8 cellular contexts compared by ENCODE assay signal in the genomic region with DNA sequence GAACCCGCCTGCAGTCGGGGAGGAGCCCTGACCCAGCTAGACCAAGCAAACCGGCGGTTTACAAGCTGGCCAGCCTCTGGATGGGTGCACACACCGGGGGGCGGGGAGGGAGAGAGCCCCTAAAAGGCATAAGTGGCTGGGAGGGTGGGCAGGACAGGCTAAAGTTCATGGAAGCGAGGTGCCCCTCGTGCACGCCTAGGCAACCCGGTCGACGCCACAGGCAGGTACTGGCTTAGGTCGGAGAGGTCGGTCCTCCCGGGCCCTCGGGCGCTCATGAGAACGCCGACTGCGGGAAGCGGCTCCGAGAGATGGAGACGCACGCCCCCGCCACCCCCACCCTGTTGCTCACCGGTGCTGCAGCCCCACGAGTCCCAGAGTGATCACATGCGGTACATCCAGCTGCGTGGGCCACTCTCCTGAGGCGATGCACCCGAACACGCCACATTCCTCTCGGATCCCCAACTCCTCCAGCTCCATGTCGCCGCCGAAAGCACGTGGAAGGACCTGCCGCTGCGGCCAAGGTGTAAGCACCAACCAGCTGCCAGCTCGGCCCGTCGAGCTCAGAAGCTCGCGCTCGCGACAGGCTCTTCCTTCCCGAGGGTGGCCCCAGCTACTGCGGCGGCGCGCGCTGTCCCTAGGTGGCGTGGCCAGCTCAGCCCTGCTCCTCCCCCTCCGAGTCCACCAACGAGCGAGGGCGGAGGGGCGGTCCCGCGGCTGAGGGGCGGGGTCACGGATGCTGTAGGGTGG. TPM values are rescaled to one million over a fixed set of nuclear protein-coding genes. Genes with fewer than 3 reads are reported as not detected.
DNase-seq lines count a peak whose midpoint lies in the region; ATAC-seq and TF ChIP-seq lines count a peak whose summit lies in the region.

Gene PPAT (minus strand): TSS at position 615 of the 747 bp plus-strand sequence. CDS start 138 bp downstream, at position 477.

- no peaks in the 10 kb centered on the region for H3K9me3 Mint-ChIP-seq in dendritic cell treated with granulocyte-macrophage colony-stimulating factor and Interleukin-4, amounts not matched to agents 40 ng/mL and 50 ng/mL, for 4 days

- peaks cover 0 to 3% (median 0%) of the 10 kb centered on the region in 4 donors for H3K36me3 ChIP-seq in liver (ENCODE audit: control insufficient read depth in 4 of 4, insufficient read depth in 3 of 4, low read depth in 1 of 4, low read length in 3 of 4)

- H3K27ac ChIP-seq in liver (ENCODE audit: low read depth in 1 of 2, low read length in 2 of 2): peak within 1 kb of the TSS; percentile 96 to 98

- peak within 1 kb of the TSS; percentile 89 for H3K27ac Mint-ChIP-seq in dendritic cell treated with granulocyte-macrophage colony-stimulating factor and Interleukin-4, amounts not matched to agents 40 ng/mL and 50 ng/mL, for 4 days

- H3K9ac ChIP-seq in liver (ENCODE audit: low read depth in 1 of 2, low read length in 2 of 2): peak within 1 kb of the TSS; percentile 74 to 75

- no peaks in the 10 kb centered on the region for H3K9me3 ChIP-seq in liver (ENCODE audit: control insufficient read depth in 4 of 4, low read length in 3 of 4)

- H3K27me3 Mint-ChIP-seq in dendritic cell treated with granulocyte-macrophage colony-stimulating factor and Interleukin-4, amounts not matched to agents 40 ng/mL and 50 ng/mL, for 4 days: no peaks in the 10 kb centered on the region

- peak; percentile 31 for TF ChIP-seq CTCF in liver (IDR thresholded peaks at IDR 0.05; ENCODE audit: low read depth, low read length, missing input control)

- H3K4me3 Mint-ChIP-seq in dendritic cell treated with granulocyte-macrophage colony-stimulating factor and Interleukin-4, amounts not matched to agents 40 ng/mL and 50 ng/mL, for 4 days: peak within 1 kb of the TSS; percentile 78

- peak within 1 kb of the TSS; percentile 91 to 95 (median 92) for H3K4me3 ChIP-seq in liver (ENCODE audit: low read depth in 1 of 3, low read length in 3 of 3)

- no peaks in the 10 kb centered on the region for H3K27me3 ChIP-seq in liver (ENCODE audit: control insufficient read depth in 4 of 4, insufficient read depth in 4 of 4, low read length in 3 of 4)

- peaks cover 33% of the 10 kb centered on the region for H3K4me1 Mint-ChIP-seq in dendritic cell treated with granulocyte-macrophage colony-stimulating factor and Interleukin-4, amounts not matched to agents 40 ng/mL and 50 ng/mL, for 4 days (ENCODE audit: low read depth)

- peaks cover 24% of the 10 kb centered on the region for H3K36me3 Mint-ChIP-seq in dendritic cell treated with granulocyte-macrophage colony-stimulating factor and Interleukin-4, amounts not matched to agents 40 ng/mL and 50 ng/mL, for 4 days (ENCODE audit: low read depth)

- WGBS in liver: under 1% methylated on average over 62 of the region's 62 CpGs

- intact Hi-C loops in dendritic cell treated with granulocyte-macrophage colony-stimulating factor and Interleukin-4, amounts not matched to agents 40 ng/mL and 50 ng/mL, for 4 days (cut with micrococcal nuclease): loop anchor here (5.0 kb wide), 1 partner anchor 472 kb away; the partner anchor contains the start of gene REST

- ATAC-seq in GM19324 (IDR thresholded peaks at IDR 0.05; ENCODE audit: low FRiP score, unreplicated experiment): peak; percentile 83
- peak; percentile 64 for ATAC-seq in HG03469 (IDR thresholded peaks at IDR 0.05; ENCODE audit: unreplicated experiment)

- peak in 1 of 2 donors; percentile 43 for TF ChIP-seq RAD21 in liver (IDR thresholded peaks at IDR 0.05)

- peak; percentile 63 to 98 (median 94) for DNase-seq in C1 segment of cervical spinal cord (lab: John Stamatoyannopoulos, UW)
- peak; percentile 96 for DNase-seq in NCI-H774 (lab: John Stamatoyannopoulos, UW)
- DNase-seq in activated CD4-positive, alpha-beta T cell treated with anti-CD3 and anti-CD28 coated beads, Interleukin-2, amount 50 U/mL, for 4 hours: peak; percentile 98
- peak; percentile 98 to 99 for DNase-seq in stimulated activated CD4-positive, alpha-beta T cell treated with anti-CD3 and anti-CD28 coated beads, Interleukin-4, amount 100 ng/mL, for 48 hours (ENCODE audit: low read depth in 2 of 2)

- peaks cover 4 to 26% (median 8%) of the 10 kb centered on the region in 4 donors for H3K4me1 ChIP-seq in liver (ENCODE audit: control insufficient read depth in 4 of 4, insufficient read depth in 4 of 4, low read length in 3 of 4)

TF ChIP-seq in liver, 16 proteins besides CTCF, POLR2A, EP300 and RAD21:
- no peak for TF ChIP-seq NR2F2 (IDR thresholded peaks at IDR 0.05)
- no peak for TF ChIP-seq HNF4G (IDR thresholded peaks at IDR 0.05)
- peak; percentile 44 for TF ChIP-seq REST (IDR thresholded peaks at IDR 0.05)
- TF ChIP-seq, protein P1, sequence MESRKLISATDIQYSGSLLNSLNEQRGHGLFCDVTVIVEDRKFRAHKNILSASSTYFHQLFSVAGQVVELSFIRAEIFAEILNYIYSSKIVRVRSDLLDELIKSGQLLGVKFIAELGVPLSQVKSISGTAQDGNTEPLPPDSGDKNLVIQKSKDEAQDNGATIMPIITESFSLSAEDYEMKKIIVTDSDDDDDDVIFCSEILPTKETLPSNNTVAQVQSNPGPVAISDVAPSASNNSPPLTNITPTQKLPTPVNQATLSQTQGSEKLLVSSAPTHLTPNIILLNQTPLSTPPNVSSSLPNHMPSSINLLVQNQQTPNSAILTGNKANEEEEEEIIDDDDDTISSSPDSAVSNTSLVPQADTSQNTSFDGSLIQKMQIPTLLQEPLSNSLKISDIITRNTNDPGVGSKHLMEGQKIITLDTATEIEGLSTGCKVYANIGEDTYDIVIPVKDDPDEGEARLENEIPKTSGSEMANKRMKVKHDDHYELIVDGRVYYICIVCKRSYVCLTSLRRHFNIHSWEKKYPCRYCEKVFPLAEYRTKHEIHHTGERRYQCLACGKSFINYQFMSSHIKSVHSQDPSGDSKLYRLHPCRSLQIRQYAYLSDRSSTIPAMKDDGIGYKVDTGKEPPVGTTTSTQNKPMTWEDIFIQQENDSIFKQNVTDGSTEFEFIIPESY (IDR thresholded peaks at IDR 0.05): no peak
- TF ChIP-seq, protein P2, sequence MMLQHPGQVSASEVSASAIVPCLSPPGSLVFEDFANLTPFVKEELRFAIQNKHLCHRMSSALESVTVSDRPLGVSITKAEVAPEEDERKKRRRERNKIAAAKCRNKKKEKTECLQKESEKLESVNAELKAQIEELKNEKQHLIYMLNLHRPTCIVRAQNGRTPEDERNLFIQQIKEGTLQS (IDR thresholded peaks at IDR 0.05): no peak
- TF ChIP-seq RXRA (IDR thresholded peaks at IDR 0.05): peak in 1 of 2 donors; percentile 51
- peak in 1 of 2 donors; percentile 46 for TF ChIP-seq GABPA (IDR thresholded peaks at IDR 0.05 in 1 of 2, conservative IDR thresholded peaks at IDR 0.05 in 1 of 2)
- no peak for TF ChIP-seq JUND (IDR thresholded peaks at IDR 0.05)
- TF ChIP-seq MAX (IDR thresholded peaks at IDR 0.05): peak; percentile 96
- peak; percentile 81 for TF ChIP-seq SP1 (IDR thresholded peaks at IDR 0.05)
- peak in 1 of 2 donors; percentile 63 for TF ChIP-seq EGR1 (IDR thresholded peaks at IDR 0.05; ENCODE audit: low read depth in 2 of 2)
- no peak for TF ChIP-seq HNF4A (conservative IDR thresholded peaks at IDR 0.05)
- TF ChIP-seq FOXA1 (IDR thresholded peaks at IDR 0.05): no peak
- TF ChIP-seq TAF1 (conservative IDR thresholded peaks at IDR 0.05): no peak
- TF ChIP-seq YY1 (IDR thresholded peaks at IDR 0.05): peak; percentile 13
- no peak for TF ChIP-seq FOXA2 (IDR thresholded peaks at IDR 0.05)
TF ChIP-seq in liver: peak in this region for 7.

RNA-seq across cellular contexts. Expression of gene PPAT, which starts in this region (rescaled TPM):
- total RNA-seq in liver: 10 to 100 TPM in 1 of 2 donors, 1 to 10 TPM in 1; 7.6 to 11.0 TPM
- 1 to 10 TPM; 3.7 TPM for polyA plus RNA-seq in liver

Comparison
In these comparisons a context has a peak if more than half of its experiments do, and no peak if none do; other contexts are left out.
1. Peak in every context shown above with its lines: DNase-seq, ATAC-seq, H3K4me3 ChIP-seq and H3K27ac ChIP-seq.